23 cellular contexts compared by ENCODE assay signal in genomic region chr11:96035031-96035743, GRCh38.
DNase-seq lines count a peak whose midpoint lies in the region; FAIRE-seq and TF ChIP-seq lines count a peak whose summit lies in the region.
"Had no signal": no experiment of that assay in that cellular context is flagged by ENCODE, and none has a peak within 500 bp of the region (broad histone marks: within the 10 kb centered on the region; RNA-seq: fewer than 3 reads in every experiment).

No MANE protein-coding gene starts in this region.

- FAIRE-seq in astrocyte (lab: Jason Lieb, UNC), result no peak
- FAIRE-seq: GM18507, islet of Langerhans had no signal

- peaks cover 6% of the 10 kb centered on the region for H4K20me1 ChIP-seq in astrocyte (ENCODE audit: insufficient read depth, low read length)

- no peak overlapping the region for H3K4me3 ChIP-seq in astrocyte (ENCODE audit: insufficient read depth, low read depth, low read length)
- H3K4me3 ChIP-seq: esophagus squamous epithelium, tibial artery had no signal

- no peaks in the 10 kb centered on the region for H3K27me3 ChIP-seq in astrocyte (ENCODE audit: insufficient read depth, low read length)
- no peaks in the 10 kb centered on the region for H3K27me3 ChIP-seq in layer of hippocampus (ENCODE audit: control insufficient read depth, insufficient read depth, low read length)
- H3K27me3 ChIP-seq: esophagus squamous epithelium, tibial artery had no signal

- no peak overlapping the region for H3K4me3 Mint-ChIP-seq in astrocyte (ENCODE audit: unreplicated experiment)
- no peak overlapping the region for H3K4me3 Mint-ChIP-seq in progenitor cell of endocrine pancreas (ENCODE audit: low read depth)

- H3K9me3 ChIP-seq in astrocyte (ENCODE audit: insufficient read depth, low read depth, low read length), result no peaks in the 10 kb centered on the region
- H3K9me3 ChIP-seq: esophagus squamous epithelium, tibial artery had no signal

- peaks cover 2% of the 10 kb centered on the region for H3K9me3 Mint-ChIP-seq in astrocyte (ENCODE audit: unreplicated experiment)
- no peaks in the 10 kb centered on the region for H3K9me3 Mint-ChIP-seq in progenitor cell of endocrine pancreas (ENCODE audit: low read depth)

- H3K4me1 Mint-ChIP-seq in astrocyte (ENCODE audit: low read depth, unreplicated experiment) (peaks cover 52% of the 10 kb centered on the region), progenitor cell of endocrine pancreas (ENCODE audit: low read depth) (peaks cover 14% of the 10 kb centered on the region)

- peaks cover 5% of the 10 kb centered on the region for H3K79me2 ChIP-seq in astrocyte (ENCODE audit: insufficient read depth, low read length)

- H3K4me1 ChIP-seq in astrocyte (ENCODE audit: insufficient read depth, low read length), result peaks cover 5% of the 10 kb centered on the region

- no peaks in the 10 kb centered on the region for H3K27me3 Mint-ChIP-seq in astrocyte (ENCODE audit: low read depth, unreplicated experiment)
- no peaks in the 10 kb centered on the region for H3K27me3 Mint-ChIP-seq in progenitor cell of endocrine pancreas

- no peaks in the 10 kb centered on the region for H3K36me3 ChIP-seq in astrocyte (ENCODE audit: insufficient read depth, low read length)
- H3K36me3 ChIP-seq: esophagus squamous epithelium, tibial artery had no signal

- no peak overlapping the region for H2AFZ ChIP-seq in astrocyte (ENCODE audit: low read depth, low read length)

- H3K36me3 Mint-ChIP-seq in astrocyte (ENCODE audit: low read depth, unreplicated experiment) (no peaks in the 10 kb centered on the region), progenitor cell of endocrine pancreas (ENCODE audit: insufficient read depth) (peaks cover 11% of the 10 kb centered on the region)

- DNase-seq in NCI-H226, result peak; percentile 47
- no peak for DNase-seq in astrocyte (ENCODE audit: low read depth)
- no peak for DNase-seq in progenitor cell of endocrine pancreas (ENCODE audit: low spot score, unreplicated experiment)
- DNase-seq in GM13976 (ENCODE audit: low spot score), result no peak
- DNase-seq in NCI-H2171 (lab: John Stamatoyannopoulos, UW), result no peak
- DNase-seq in NCI-H446 treated with DMSO at 0.1 percent for 48 hours (lab: John Stamatoyannopoulos, UW), result no peak
- DNase-seq: activated CD4-positive, alpha-beta T cell treated with anti-CD3 and anti-CD28 coated beads, Interleukin-2, amount 50 U/mL, for 1 hour; activated CD8-positive, alpha-beta memory T cell treated with anti-CD3 and anti-CD28 coated beads, Interleukin-2, amount 50 U/mL, for 48 hours; activated effector memory CD4-positive, alpha-beta T cell treated with anti-CD3 and anti-CD28 coated beads, Interleukin-2, amount 50 U/mL, for 16 hours; amniotic stem cell; effector CD8-positive, alpha-beta T cell; EL; esophagus squamous epithelium; KG1; midbrain; NCI-H1930; retina; stimulated activated CD4-positive, alpha-beta T cell treated with anti-CD3 and anti-CD28 coated beads, Interleukin-15, amount 100 ng/mL, for 24 hours; SW 1271; tibial artery had no signal

- H3K27ac ChIP-seq in astrocyte (ENCODE audit: low read depth, low read length) (no peak overlapping the region), layer of hippocampus (ENCODE audit: low read depth, low read length) (peak overlapping the region; percentile 18)
- H3K27ac ChIP-seq: esophagus squamous epithelium, tibial artery had no signal

- H3K27ac Mint-ChIP-seq in astrocyte (ENCODE audit: unreplicated experiment) (peak overlapping the region; percentile 61), progenitor cell of endocrine pancreas (peak overlapping the region; percentile 30)

- no peak overlapping the region for H3K9ac ChIP-seq in astrocyte (ENCODE audit: low read length)

- TF ChIP-seq CTCF in astrocyte (IDR thresholded peaks at IDR 0.05; ENCODE audit: insufficient read depth, low read depth, low read length) (no peak), progenitor cell of endocrine pancreas (IDR thresholded peaks at IDR 0.05; ENCODE audit: unreplicated experiment) (no peak), GM13976 (IDR thresholded peaks at IDR 0.05; ENCODE audit: borderline replicate concordance, control extremely low read depth, extremely low read depth, insufficient read depth, missing control alignments) (no peak)

- H3K4me2 ChIP-seq in astrocyte (ENCODE audit: low read length), result no peak overlapping the region

- in situ Hi-C loops in GM13976 (cut with MboI; ENCODE audit: low sequenced_read_pairs, unreplicated experiment), result no loop called here
